ENCODE assay signal across 9 cellular contexts in the genomic region with DNA sequence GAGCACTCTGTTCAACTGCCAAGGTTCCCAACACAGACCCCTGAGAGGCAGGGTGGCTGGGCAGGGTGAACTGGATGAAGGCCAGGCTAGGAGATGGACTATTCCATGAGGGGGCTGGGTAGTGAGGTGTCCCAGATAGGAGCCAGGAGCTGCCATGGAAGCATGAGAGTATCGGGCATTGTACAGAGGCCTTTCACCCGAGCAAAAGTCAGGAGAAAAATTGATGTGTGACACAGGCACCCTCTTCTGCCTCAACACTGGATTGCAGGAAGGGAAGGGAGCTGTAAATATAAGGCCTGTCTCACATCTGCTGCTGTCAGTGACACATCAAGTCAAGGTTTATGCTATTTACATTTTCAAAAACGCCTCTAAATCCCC.
DNase-seq lines count a peak whose midpoint lies in the region; ATAC-seq and TF ChIP-seq lines count a peak whose summit lies in the region.
"Had no signal": no experiment of that assay in that cellular context is flagged by ENCODE, and none has a peak within 500 bp of the region (broad histone marks: within the 10 kb centered on the region; RNA-seq: fewer than 3 reads in every experiment).

No MANE protein-coding gene starts in this region.

- ATAC-seq in activated naive CD4-positive, alpha-beta T cell treated with anti-CD3 and anti-CD28 coated beads, Interleukin-2, amount 50 U/mL, for 72 hours: no peak

- peaks cover 0 to 5% of the 10 kb centered on the region in 2 experiments for H3K4me1 ChIP-seq in neutrophil (ENCODE audit: control insufficient read depth in 1 of 2, insufficient read depth in 1 of 2, low read depth in 1 of 2, low read length in 1 of 2)

- H3K27me3 ChIP-seq in neutrophil: no peaks in the 10 kb centered on the region

- H3K4me3 ChIP-seq in AG10803 (ENCODE audit: low read length): no peak overlapping the region
- H3K4me3 ChIP-seq in neutrophil (ENCODE audit: low read depth in 1 of 2, low read length in 1 of 2): no peak overlapping the region

- DNase-seq in AG10803 (ENCODE audit: low read depth) (peak; percentile 64), RWPE1 (ENCODE audit: low spot score) (no peak), fibroblast of gingiva (ENCODE audit: low read depth) (peak; percentile 58), HT-29 (ENCODE audit: low spot score) (no peak), COLO829 (ENCODE audit: low spot score) (no peak), DMS153 treated with DMSO at 0.1 percent for 48 hours (lab: John Stamatoyannopoulos, UW; ENCODE audit: unreplicated experiment) (no peak)
- no peak for DNase-seq in activated naive CD4-positive, alpha-beta T cell treated with anti-CD3 and anti-CD28 coated beads, Interleukin-2, amount 50 U/mL, for 72 hours (ENCODE audit: low spot score in 2 of 2)

- peaks cover 0 to 10% of the 10 kb centered on the region in 2 donors for H3K36me3 Mint-ChIP-seq in activated naive CD4-positive, alpha-beta T cell treated with anti-CD3 and anti-CD28 coated beads, Interleukin-2, amount 50 U/mL, for 72 hours

- POLR2A ChIA-PET in RWPE1 (lab: Yijun Ruan, JAX; ENCODE audit: low non-redundant PET): interaction anchor here (0.7 kb wide), 1 partner anchor 253 kb away, joined by 3 read pairs; no protein-coding TSS in a partner anchor

- no peak overlapping the region for H3K27ac Mint-ChIP-seq in activated naive CD4-positive, alpha-beta T cell treated with anti-CD3 and anti-CD28 coated beads, Interleukin-2, amount 50 U/mL, for 72 hours
- H3K27ac Mint-ChIP-seq: dendritic cell treated with granulocyte-macrophage colony-stimulating factor and Interleukin-4, amounts not matched to agents 40 ng/mL and 50 ng/mL, for 4 days had no signal

- CTCF ChIA-PET in RWPE1 (lab: Yijun Ruan, JAX): interaction anchor here (0.5 to 2.4 kb wide), 14 partner anchors 10 to 557 kb away, joined by 3 to 14 read pairs (median 5); no protein-coding TSS in a partner anchor

- H3K27ac ChIP-seq in RWPE1 (peak overlapping the region; percentile 99), neutrophil (peak overlapping the region; percentile 24)

- peaks cover 94% of the 10 kb centered on the region for H3K36me3 ChIP-seq in neutrophil

- no peaks in the 10 kb centered on the region for H3K9me3 Mint-ChIP-seq in activated naive CD4-positive, alpha-beta T cell treated with anti-CD3 and anti-CD28 coated beads, Interleukin-2, amount 50 U/mL, for 72 hours
- H3K9me3 Mint-ChIP-seq: dendritic cell treated with granulocyte-macrophage colony-stimulating factor and Interleukin-4, amounts not matched to agents 40 ng/mL and 50 ng/mL, for 4 days had no signal

- TF ChIP-seq CTCF in AG10803 (conservative IDR thresholded peaks at IDR 0.05; ENCODE audit: low read length): peak; percentile 72
- no peak for TF ChIP-seq CTCF in RWPE1 (conservative IDR thresholded peaks at IDR 0.05; ENCODE audit: low read depth)
- no peak for TF ChIP-seq CTCF in neutrophil (IDR thresholded peaks at IDR 0.05)

- no peaks in the 10 kb centered on the region for H3K9me3 ChIP-seq in neutrophil

Comparison
In these comparisons a context has a peak if more than half of its experiments do, and no peak if none do; other contexts are left out.
1. DNase-seq: peak in AG10803 (single experiment) and fibroblast of gingiva (single experiment); none in RWPE1 (single experiment), HT-29 (single experiment), activated naive CD4-positive, alpha-beta T cell treated with anti-CD3 and anti-CD28 coated beads, Interleukin-2, amount 50 U/mL, for 72 hours (0 of 2), COLO829 (single experiment) and DMS153 treated with DMSO at 0.1 percent for 48 hours (single experiment).